ENCODE assay signal across 16 cellular contexts in genomic region chr10:32972929-32973328, GRCh38. TPM values are rescaled to one million over a fixed set of nuclear protein-coding genes. Genes with fewer than 3 reads are reported as not detected.
DNase-seq lines count a peak whose midpoint lies in the region; ATAC-seq and TF ChIP-seq lines count a peak whose summit lies in the region.
"Had no signal": no experiment of that assay in that cellular context is flagged by ENCODE, and none has a peak within 500 bp of the region (broad histone marks: within the 10 kb centered on the region; RNA-seq: fewer than 3 reads in every experiment).

No MANE protein-coding gene starts in this region.

- POLR2A ChIA-PET in SK-N-SH (lab: Yijun Ruan, JAX), result no interaction called here

- no peak for DNase-seq in SK-N-SH
- DNase-seq in D341Med (ENCODE audit: low spot score), result no peak
- DNase-seq in psoas muscle, result no peak
- DNase-seq in uterus, result no peak
- DNase-seq: activated naive CD4-positive, alpha-beta T cell; brain microvascular endothelial cell; GF-D8; naive thymus-derived CD8-positive, alpha-beta T cell; NCI-H1417 treated with DMSO at 0.1 percent for 48 hours; NCI-H510A had no signal

- H3K27me3 ChIP-seq in SK-N-SH (ENCODE audit: insufficient read depth) (no peaks in the 10 kb centered on the region), psoas muscle (ENCODE audit: insufficient read depth in 3 of 3, low read length in 2 of 3) (no peaks in the 10 kb centered on the region), uterus (no peaks in the 10 kb centered on the region)
- H3K27me3 ChIP-seq: BLaER1 treated with 17β-estradiol and CSF1 and Interleukin-3, amounts not matched to agents 10 nM and 100 nM; brain microvascular endothelial cell; right atrium auricular region had no signal

- TF ChIP-seq RAD21 in SK-N-SH (IDR thresholded peaks at IDR 0.05; ENCODE audit: low read length), result no peak

- H3F3A ChIP-seq in SK-N-SH (replicated peaks; ENCODE audit: insufficient read depth), result no peaks in the 10 kb centered on the region

- H3K27ac ChIP-seq in SK-N-SH (ENCODE audit: low read depth in 2 of 2, low read length in 1 of 2) (no peak overlapping the region; a peak in 1 of 4 replicates), mesodermal cell (ENCODE audit: low read depth, low read length, severe bottlenecking) (peak overlapping the region; percentile 68), psoas muscle (no peak overlapping the region), uterus (peak overlapping the region in 1 of 2 donors; percentile 31)
- H3K27ac ChIP-seq: BLaER1 treated with 17β-estradiol and CSF1 and Interleukin-3, amounts not matched to agents 10 nM and 100 nM; brain microvascular endothelial cell; right atrium auricular region had no signal

- CTCF ChIA-PET in SK-N-SH (lab: Yijun Ruan, JAX), result interaction anchor here (3.2 kb wide), 1 partner anchor 36 kb away, joined by 11 read pairs; no protein-coding TSS in a partner anchor

- intact Hi-C loops in psoas muscle (cut with DNase I) (no loop called here), uterus (cut with DNase I; ENCODE audit: low total_unique reads) (no loop called here)

- TF ChIP-seq EP300 in SK-N-SH (IDR thresholded peaks at IDR 0.05; ENCODE audit: borderline replicate concordance in 1 of 2, low read depth in 1 of 2, low read length in 1 of 2), result no peak

- H3K4me2 ChIP-seq in SK-N-SH, result no peak overlapping the region
- H3K4me2 ChIP-seq: BLaER1 treated with 17β-estradiol and CSF1 and Interleukin-3, amounts not matched to agents 10 nM and 100 nM had no signal

- H2AFZ ChIP-seq in SK-N-SH (ENCODE audit: low read depth), result no peak overlapping the region

- TF ChIP-seq CTCF in SK-N-SH (IDR thresholded peaks at IDR 0.05), result no peak
- no peak for TF ChIP-seq CTCF in psoas muscle (IDR thresholded peaks at IDR 0.05)
- no peak for TF ChIP-seq CTCF in uterus (IDR thresholded peaks at IDR 0.05)

- H3K4me3 ChIP-seq in SK-N-SH (ENCODE audit: low read depth in 2 of 2, low read length in 1 of 2) (no peak overlapping the region), mesodermal cell (ENCODE audit: extremely low read depth, insufficient read depth, low read length, poor library complexity, severe bottlenecking) (no peak overlapping the region), psoas muscle (no peak overlapping the region), uterus (no peak overlapping the region)
- H3K4me3 ChIP-seq: BLaER1 treated with 17β-estradiol and CSF1 and Interleukin-3, amounts not matched to agents 10 nM and 100 nM; right atrium auricular region had no signal

- H3K36me3 ChIP-seq in SK-N-SH (replicated peaks in 1 of 2; ENCODE audit: control insufficient read depth in 1 of 2, insufficient read depth in 2 of 2, low read length in 1 of 2), result no peaks in the 10 kb centered on the region
- no peaks in the 10 kb centered on the region for H3K36me3 ChIP-seq in mesodermal cell (ENCODE audit: control insufficient read depth, insufficient read depth, low read length)
- no peaks in the 10 kb centered on the region for H3K36me3 ChIP-seq in psoas muscle (ENCODE audit: insufficient read depth in 1 of 2, low read depth in 1 of 2)
- H3K36me3 ChIP-seq in uterus, result no peaks in the 10 kb centered on the region
- H3K36me3 ChIP-seq: BLaER1 treated with 17β-estradiol and CSF1 and Interleukin-3, amounts not matched to agents 10 nM and 100 nM; brain microvascular endothelial cell; right atrium auricular region had no signal

- ATAC-seq in GM18909 (IDR thresholded peaks at IDR 0.05; ENCODE audit: poor library complexity, unreplicated experiment) (peak; percentile 45), HG03354 (IDR thresholded peaks at IDR 0.05; ENCODE audit: poor library complexity, severe bottlenecking, unreplicated experiment) (peak; percentile 63), psoas muscle (no peak), HG03280 (IDR thresholded peaks at IDR 0.05; ENCODE audit: unreplicated experiment) (no peak)
- ATAC-seq: naive thymus-derived CD8-positive, alpha-beta T cell had no signal

- H3K9ac ChIP-seq in SK-N-SH, result no peak overlapping the region
- H3K9ac ChIP-seq: BLaER1 treated with 17β-estradiol and CSF1 and Interleukin-3, amounts not matched to agents 10 nM and 100 nM had no signal

- no peaks in the 10 kb centered on the region for H3K9me3 ChIP-seq in SK-N-SH
- H3K9me3 ChIP-seq in mesodermal cell (ENCODE audit: control insufficient read depth, low read length), result peaks cover 6% of the 10 kb centered on the region
- no peaks in the 10 kb centered on the region for H3K9me3 ChIP-seq in psoas muscle
- H3K9me3 ChIP-seq in uterus, result no peaks in the 10 kb centered on the region
- H3K9me3 ChIP-seq: right atrium auricular region had no signal

- TF ChIP-seq POLR2A in uterus (IDR thresholded peaks at IDR 0.05), result no peak

- no peaks in the 10 kb centered on the region for H3K9me2 ChIP-seq in SK-N-SH

- no peaks in the 10 kb centered on the region for H3K79me2 ChIP-seq in SK-N-SH (ENCODE audit: insufficient read depth)

- peaks cover 0 to 7% of the 10 kb centered on the region in 2 experiments; a peak in 2 of 4 replicates for H3K4me1 ChIP-seq in SK-N-SH (ENCODE audit: control insufficient read depth in 1 of 2, insufficient read depth in 2 of 2, low read depth in 1 of 2, low read length in 1 of 2)
- H3K4me1 ChIP-seq in mesodermal cell (ENCODE audit: control insufficient read depth, insufficient read depth, low read length, poor library complexity, severe bottlenecking), result peaks cover 27% of the 10 kb centered on the region
- H3K4me1 ChIP-seq in psoas muscle, result no peaks in the 10 kb centered on the region
- no peaks in the 10 kb centered on the region for H3K4me1 ChIP-seq in uterus

- H4K20me1 ChIP-seq in SK-N-SH (ENCODE audit: insufficient read depth), result no peaks in the 10 kb centered on the region
- H4K20me1 ChIP-seq: BLaER1 treated with 17β-estradiol and CSF1 and Interleukin-3, amounts not matched to agents 10 nM and 100 nM had no signal

TF ChIP-seq in SK-N-SH, 30 proteins besides CTCF, POLR2A, EP300 and RAD21:
- TF ChIP-seq FOSL2 (IDR thresholded peaks at IDR 0.05; ENCODE audit: borderline replicate concordance, low read depth) (peak; percentile 57; the same call in 1 of the 2 replicates), USF2 (IDR thresholded peaks at IDR 0.05; ENCODE audit: borderline replicate concordance, low read depth, low read length) (no peak), TEAD4 (IDR thresholded peaks at IDR 0.05; ENCODE audit: borderline replicate concordance, insufficient read depth) (no peak), JUND (IDR thresholded peaks at IDR 0.05) (peak; percentile 62)

RNA-seq across cellular contexts. Expression of gene ITGB1, which starts 14.9 kb away (rescaled TPM):
- polyA plus RNA-seq in SK-N-SH (2012; rRNA removed) (666 and 846 TPM in 2 replicates), psoas muscle (100 to 1,000 TPM; 215 to 569 (median 259) TPM)
- 1,012 and 1,342 TPM in 2 replicates for polyA plus RNA-seq in SK-N-SH (2012; cell fraction: cytosol; rRNA removed)
- 162 and 438 TPM in 2 replicates for polyA plus RNA-seq in SK-N-SH (2012; cell fraction: nucleus; rRNA removed)
- 2,053 TPM for polyA plus RNA-seq in mesodermal cell (2013, experiment 1 of 2)
- 2,142 TPM for polyA plus RNA-seq in mesodermal cell (2013, experiment 2 of 2)
- total RNA-seq in psoas muscle (100 to 1,000 TPM; 222 to 485 (median 241) TPM), uterus (1,000 to 10,000 TPM in 1 of 4 donors, 100 to 1,000 TPM in 3; 484 to 1,046 (median 601) TPM)

Comparison
In these comparisons a context has a peak if more than half of its experiments do, and no peak if none do; other contexts are left out.
1. ATAC-seq: peak in GM18909 (single experiment) and HG03354 (single experiment); none in psoas muscle (0 of 4) and HG03280 (single experiment).